Comparison of ENCODE assay signal across 8 cellular contexts in the genomic region with DNA sequence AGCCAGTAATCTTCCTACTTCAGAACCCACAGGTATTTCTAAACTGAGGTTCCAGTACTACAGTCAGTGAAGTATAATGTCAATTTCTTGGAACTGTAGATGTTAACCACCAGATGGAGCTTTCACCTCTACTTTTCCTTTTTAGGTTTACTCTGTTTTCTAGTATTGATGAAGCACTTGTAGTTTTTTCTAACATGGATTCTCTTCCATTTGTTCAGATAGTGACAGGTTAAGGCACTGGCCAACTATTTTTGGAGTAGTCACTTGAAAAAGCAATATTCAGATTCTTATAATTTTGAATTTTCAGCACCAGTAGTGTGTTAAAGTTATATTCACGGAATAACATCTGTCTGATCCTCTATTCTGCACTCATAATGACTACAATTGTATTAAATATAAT. TPM values are rescaled to one million over a fixed set of nuclear protein-coding genes. Genes with fewer than 3 reads are reported as not detected.
A peak's percentile ranks its signal among the peaks of the same experiment; 100 is the strongest.
DNase-seq lines count a peak whose midpoint lies in the region; ATAC-seq and TF ChIP-seq lines count a peak whose summit lies in the region.

No MANE protein-coding gene starts in this region.

- no TSS peak for BruUV-seq in MCF 10A (replicated peaks; lab: Mats Ljungman, UMichigan)

- H3K27ac Mint-ChIP-seq in MCF 10A (ENCODE audit: low read depth, unreplicated experiment) (no peak overlapping the region), nephron (peak overlapping the region; percentile 34 to 75 (median 73))

- peak; percentile 40 for TF ChIP-seq CTCF in MCF 10A (IDR thresholded peaks at IDR 0.05; ENCODE audit: unreplicated experiment)
- TF ChIP-seq CTCF in nephron (IDR thresholded peaks at IDR 0.05; ENCODE audit: unreplicated experiment in 3 of 3), result peak; percentile 48 to 65 (median 58)

- CTCF ChIA-PET in MCF 10A (lab: Yijun Ruan, JAX), result interaction anchor here (0.5 to 1.6 kb wide), 7 partner anchors 13 to 326 kb away, joined by 3 to 10 read pairs (median 5); no protein-coding TSS in a partner anchor

- H3K4me3 Mint-ChIP-seq in MCF 10A (ENCODE audit: unreplicated experiment), result no peak overlapping the region
- H3K4me3 Mint-ChIP-seq in nephron, result peak overlapping the region; percentile 40 to 67 (median 51)

- ATAC-seq in GM21390 (IDR thresholded peaks at IDR 0.05; ENCODE audit: unreplicated experiment) (peak; percentile 24), Right ventricle myocardium inferior (no peak)

- H3K27ac ChIP-seq in substantia nigra (ENCODE audit: low read depth, low read length, poor library complexity, severe bottlenecking), result no peak overlapping the region

- H3K36me3 Mint-ChIP-seq in MCF 10A (ENCODE audit: insufficient read depth, unreplicated experiment), result no peaks in the 10 kb centered on the region
- no peaks in the 10 kb centered on the region for H3K36me3 Mint-ChIP-seq in nephron (ENCODE audit: low read depth)

- no peaks in the 10 kb centered on the region for H3K9me3 Mint-ChIP-seq in MCF 10A (ENCODE audit: unreplicated experiment)
- no peaks in the 10 kb centered on the region for H3K9me3 Mint-ChIP-seq in nephron

- H3K27me3 Mint-ChIP-seq in MCF 10A (ENCODE audit: insufficient read depth, unreplicated experiment) (no peaks in the 10 kb centered on the region), nephron (ENCODE audit: low read depth) (no peaks in the 10 kb centered on the region)

- H3K4me1 Mint-ChIP-seq in MCF 10A (ENCODE audit: insufficient read depth, unreplicated experiment) (peaks cover 9% of the 10 kb centered on the region), nephron (peaks cover 9% of the 10 kb centered on the region)

- DNase-seq in COR-L47 (lab: John Stamatoyannopoulos, UW) (peak; percentile 31), NCI-H2107 treated with DMSO at 0.1 percent for 48 hours (lab: John Stamatoyannopoulos, UW; ENCODE audit: unreplicated experiment) (peak; percentile 66), MCF 10A (ENCODE audit: unreplicated experiment) (peak; percentile 53), substantia nigra (lab: John Stamatoyannopoulos, UW) (no peak), Right ventricle myocardium inferior (ENCODE audit: missing footprints) (no peak), mucosa of gallbladder (ENCODE audit: low spot score) (no peak)

- intact Hi-C loops in MCF 10A (cut with micrococcal nuclease) (loop anchor here (1.0 kb wide), 2 partner anchors 261 to 319 kb away; no protein-coding TSS in a partner anchor), Right ventricle myocardium inferior (cut with DNase I) (no loop called here)

- POLR2A ChIA-PET in MCF 10A (lab: Yijun Ruan, JAX), result interaction anchor here (1.0 to 1.2 kb wide), 4 partner anchors 63 to 324 kb away, joined by 3 to 6 read pairs (median 4); a partner anchor contains a TSS

RNA-seq across cellular contexts. Expression of a gene that starts 4.6 kb away (rescaled TPM):
- total RNA-seq in MCF 10A (2022), result 79.3 and 82.4 TPM in 2 replicates
- total RNA-seq in Right ventricle myocardium inferior, result 86.0 TPM
- total RNA-seq in mucosa of gallbladder, result 72.3 TPM

RNA-seq across cellular contexts. Expression of a gene that starts 6.5 kb away (rescaled TPM):
- total RNA-seq in MCF 10A (2022) (21.2 and 23.4 TPM in 2 replicates), Right ventricle myocardium inferior (7.0 TPM), mucosa of gallbladder (9.4 TPM)

Comparison
In these comparisons a context has a peak if more than half of its experiments do, and no peak if none do; other contexts are left out.
1. DNase-seq: peak in COR-L47 (single experiment), NCI-H2107 treated with DMSO at 0.1 percent for 48 hours (single experiment) and MCF 10A (single experiment); none in substantia nigra (0 of 49), Right ventricle myocardium inferior (single experiment) and mucosa of gallbladder (single experiment).